Comparison of ENCODE assay signal across 33 cellular contexts in genomic region chr9:114278356-114278755, GRCh38. TPM values are rescaled to one million over a fixed set of nuclear protein-coding genes. Genes with fewer than 3 reads are reported as not detected.
DNase-seq lines count a peak whose midpoint lies in the region; ATAC-seq, FAIRE-seq and TF ChIP-seq lines count a peak whose summit lies in the region.
"Had no signal": no experiment of that assay in that cellular context is flagged by ENCODE, and none has a peak within 500 bp of the region (broad histone marks: within the 10 kb centered on the region; RNA-seq: fewer than 3 reads in every experiment).

No MANE protein-coding gene starts in this region.

- no peaks in the 10 kb centered on the region for H3K4me1 ChIP-seq in breast epithelium
- H3K4me1 ChIP-seq in ascending aorta, result peaks cover 0 to 11% of the 10 kb centered on the region in 2 donors
- peaks cover 15% of the 10 kb centered on the region for H3K4me1 ChIP-seq in HepG2 (ENCODE audit: insufficient read depth, low read length)
- H3K4me1 ChIP-seq in spleen, result no peaks in the 10 kb centered on the region
- H3K4me1 ChIP-seq: sigmoid colon had no signal

- peaks cover 48% of the 10 kb centered on the region for H3K4me1 Mint-ChIP-seq in MCF 10A (ENCODE audit: insufficient read depth, unreplicated experiment)
- H3K4me1 Mint-ChIP-seq: CD4-positive, alpha-beta memory T cell had no signal

- H3K4me3 Mint-ChIP-seq in MCF 10A (ENCODE audit: unreplicated experiment), result peak overlapping the region; percentile 8
- H3K4me3 Mint-ChIP-seq: activated CD4-positive, alpha-beta memory T cell treated with anti-CD3 and anti-CD28 coated beads for 36 hours; CD4-positive, alpha-beta memory T cell; effector memory CD8-positive, alpha-beta T cell; stimulated activated effector memory CD8-positive, alpha-beta T cell treated with anti-CD3 and anti-CD28 coated beads, Interleukin-12 subunit alpha, Interleukin-12 subunit beta, amount 100 ng/mL, for 72 hours had no signal

- WGBS in HepG2 (ENCODE audit: low lambda C conversion rate), result 83% methylated on average over 3 of the region's 3 CpGs
- whole genome bisulfite sequencing in spleen, 5 donors, result 72 to 90% (median 86%) methylated on average over 3 of the region's 3 CpGs

- BruUV-seq in MCF 10A (replicated peaks; lab: Mats Ljungman, UMichigan) (no TSS peak), HepG2 (replicated peaks; lab: Mats Ljungman, UMichigan) (no TSS peak)

- POLR2A ChIA-PET in MCF 10A (lab: Yijun Ruan, JAX) (no interaction called here), HepG2 (lab: Yijun Ruan, JAX) (no interaction called here)

- no peaks in the 10 kb centered on the region for H4K20me1 ChIP-seq in HepG2 (ENCODE audit: insufficient read depth, low read length)

- TF ChIP-seq POLR2A in breast epithelium (IDR thresholded peaks at IDR 0.05), result no peak
- TF ChIP-seq POLR2A in HepG2 (IDR thresholded peaks at IDR 0.05; ENCODE audit: insufficient read depth in 1 of 2, low read depth in 2 of 2, low read length in 2 of 2), result no peak
- no peak for TF ChIP-seq POLR2A in spleen (IDR thresholded peaks at IDR 0.05)

- ATAC-seq in HepG2 (no peak), HG03460 (IDR thresholded peaks at IDR 0.05; ENCODE audit: unreplicated experiment) (no peak)
- no peak for ATAC-seq in activated CD4-positive, CD25-positive, alpha-beta regulatory T cell treated with anti-CD3 and anti-CD28 coated beads, Interleukin-2, amount 50 U/mL, for 24 hours
- ATAC-seq: effector memory CD8-positive, alpha-beta T cell; K562; stimulated activated effector memory CD8-positive, alpha-beta T cell treated with anti-CD3 and anti-CD28 coated beads, Interleukin-12 subunit alpha, Interleukin-12 subunit beta, amount 100 ng/mL, for 72 hours had no signal

- TF ChIP-seq EP300 in HepG2 (IDR thresholded peaks at IDR 0.05; ENCODE audit: low read depth in 2 of 2, low read length in 2 of 2) (no peak), HepG2 (CRISPR knock-in tag; IDR thresholded peaks at IDR 0.05; ENCODE audit: borderline replicate concordance) (no peak)

- H3K36me3 ChIP-seq in breast epithelium (no peaks in the 10 kb centered on the region), ascending aorta (no peaks in the 10 kb centered on the region), HepG2 (replicated peaks in 1 of 2; ENCODE audit: control insufficient read depth in 1 of 2, insufficient read depth in 2 of 2, low read length in 2 of 2) (peaks cover 35 to 79% of the 10 kb centered on the region in 2 experiments), spleen (no peaks in the 10 kb centered on the region)
- H3K36me3 ChIP-seq: left ventricle myocardium inferior, neutrophil had no signal

- no peak overlapping the region for H3K27ac ChIP-seq in breast epithelium
- H3K27ac ChIP-seq in ascending aorta, result peak overlapping the region; percentile 20 to 55
- H3K27ac ChIP-seq in HepG2 (ENCODE audit: extremely low read length, insufficient read depth, low read length), result no peak overlapping the region
- no peak overlapping the region for H3K27ac ChIP-seq in spleen
- H3K27ac ChIP-seq: GM23248, left ventricle myocardium inferior, neutrophil, sigmoid colon had no signal

- no peaks in the 10 kb centered on the region for H3K9me3 Mint-ChIP-seq in MCF 10A (ENCODE audit: unreplicated experiment)
- H3K9me3 Mint-ChIP-seq: activated CD4-positive, alpha-beta memory T cell treated with anti-CD3 and anti-CD28 coated beads for 36 hours had no signal

- H3K27me3 ChIP-seq in breast epithelium (no peaks in the 10 kb centered on the region), ascending aorta (no peaks in the 10 kb centered on the region), HepG2 (ENCODE audit: control insufficient read depth in 1 of 2, insufficient read depth in 2 of 2, low read length in 2 of 2) (no peaks in the 10 kb centered on the region), spleen (replicated peaks in 1 of 7) (peaks cover 0 to 9% (median 0%) of the 10 kb centered on the region in 7 donors)
- H3K27me3 ChIP-seq: sigmoid colon had no signal

- H3K79me2 ChIP-seq in HepG2 (ENCODE audit: insufficient read depth, low read length), result no peaks in the 10 kb centered on the region

- H3K27ac Mint-ChIP-seq in MCF 10A (ENCODE audit: low read depth, unreplicated experiment), result peak overlapping the region; percentile 81
- H3K27ac Mint-ChIP-seq: activated CD4-positive, alpha-beta memory T cell treated with anti-CD3 and anti-CD28 coated beads for 36 hours; effector memory CD8-positive, alpha-beta T cell; naive B cell; stimulated activated effector memory CD8-positive, alpha-beta T cell treated with anti-CD3 and anti-CD28 coated beads, Interleukin-12 subunit alpha, Interleukin-12 subunit beta, amount 100 ng/mL, for 72 hours had no signal

- no peak for DNase-seq in MCF 10A (ENCODE audit: unreplicated experiment)
- DNase-seq in breast epithelium (ENCODE audit: low spot score in 2 of 2), result no peak
- DNase-seq in ascending aorta (ENCODE audit: low spot score in 2 of 2), result peak in 1 of 2 donors; percentile 30
- DNase-seq in HepG2 (ENCODE audit: low spot score), result no peak
- DNase-seq in spleen, result peak; percentile 4
- DNase-seq in occipital lobe (lab: John Stamatoyannopoulos, UW), result no peak
- DNase-seq: activated CD4-positive, alpha-beta memory T cell treated with anti-CD3 and anti-CD28 coated beads for 36 hours; activated CD4-positive, alpha-beta T cell treated with anti-CD3 and anti-CD28 coated beads for 1 hour; activated naive CD4-positive, alpha-beta T cell treated with anti-CD3 and anti-CD28 coated beads, Interleukin-2, amount 50 U/mL, for 16 hours; AML-193; amygdala; cortex of kidney; effector memory CD8-positive, alpha-beta T cell; naive B cell; NCI-H1092; NCI-H1694; NCI-H510A; OCI-M1; Right ventricle myocardium superior; T-helper 2 cell had no signal

- no peak for TF ChIP-seq RAD21 in HepG2 (CRISPR knock-in tag; IDR thresholded peaks at IDR 0.05)

- in situ Hi-C loops in HepG2 (cut with HindIII; ENCODE audit: extremely low pct_ligation_motif_present, low pct_unique_long_range_greater_than_20kb), result no loop called here

- FAIRE-seq in HepG2 (lab: Jason Lieb, UNC), result no peak
- FAIRE-seq: D721Med, K562 had no signal

- H3K4me3 ChIP-seq in breast epithelium, result no peak overlapping the region
- H3K4me3 ChIP-seq in ascending aorta, result no peak overlapping the region
- H3K4me3 ChIP-seq in HepG2 (replicated peaks in 1 of 3; ENCODE audit: insufficient read depth in 1 of 3, low read depth in 2 of 3, low read length in 3 of 3), result no peak overlapping the region
- H3K4me3 ChIP-seq in spleen, result no peak overlapping the region
- H3K4me3 ChIP-seq: GM23248, K562, left ventricle myocardium inferior, psoas muscle, sigmoid colon had no signal

- CTCF ChIA-PET in MCF 10A (lab: Yijun Ruan, JAX) (interaction anchor here (1.2 kb wide), 1 partner anchor 195 kb away, joined by 6 read pairs; no protein-coding TSS in a partner anchor), HepG2 (lab: Yijun Ruan, JAX; ENCODE audit: low intra/inter-chr PET ratio, low total read pairs) (no interaction called here)

- H3K4me2 ChIP-seq in HepG2 (ENCODE audit: low read depth, low read length), result no peak overlapping the region

- H3K36me3 Mint-ChIP-seq in MCF 10A (ENCODE audit: insufficient read depth, unreplicated experiment), result no peaks in the 10 kb centered on the region
- H3K36me3 Mint-ChIP-seq: activated CD4-positive, alpha-beta memory T cell treated with anti-CD3 and anti-CD28 coated beads for 36 hours; CD4-positive, alpha-beta memory T cell; naive B cell; stimulated activated effector memory CD8-positive, alpha-beta T cell treated with anti-CD3 and anti-CD28 coated beads, Interleukin-12 subunit alpha, Interleukin-12 subunit beta, amount 100 ng/mL, for 72 hours had no signal

- H3K27me3 Mint-ChIP-seq in MCF 10A (ENCODE audit: insufficient read depth, unreplicated experiment), result no peaks in the 10 kb centered on the region
- H3K27me3 Mint-ChIP-seq: activated CD4-positive, alpha-beta memory T cell treated with anti-CD3 and anti-CD28 coated beads for 36 hours had no signal

- H3K9me3 ChIP-seq in breast epithelium (no peaks in the 10 kb centered on the region), ascending aorta (no peaks in the 10 kb centered on the region), HepG2 (ENCODE audit: low read length) (no peaks in the 10 kb centered on the region), spleen (no peaks in the 10 kb centered on the region)
- H3K9me3 ChIP-seq: left ventricle myocardium inferior, neutrophil, psoas muscle, sigmoid colon had no signal

- TF ChIP-seq CTCF in MCF 10A (IDR thresholded peaks at IDR 0.05; ENCODE audit: unreplicated experiment) (no peak), breast epithelium (IDR thresholded peaks at IDR 0.05) (no peak), ascending aorta (IDR thresholded peaks at IDR 0.05) (no peak), HepG2 (CRISPR knock-in tag; IDR thresholded peaks at IDR 0.05) (no peak), spleen (IDR thresholded peaks at IDR 0.05 in 8 of 11, conservative IDR thresholded peaks at IDR 0.05 in 3 of 11) (no peak)

- H3K9ac ChIP-seq in HepG2 (ENCODE audit: insufficient read depth, low read depth, low read length), result no peak overlapping the region
- H3K9ac ChIP-seq: GM23248 had no signal

- H2AFZ ChIP-seq in HepG2 (ENCODE audit: low read length), result no peak overlapping the region
- H2AFZ ChIP-seq: GM23248 had no signal

- intact Hi-C loops in MCF 10A (cut with micrococcal nuclease), result no loop called here
- intact Hi-C loops in breast epithelium (cut with DNase I; ENCODE audit: low total_unique reads), result loop anchor here (5.0 kb wide), 1 partner anchor 126 kb away; no protein-coding TSS in a partner anchor
- intact Hi-C loops in ascending aorta (cut with DNase I), result no loop called here
- intact Hi-C loops in HepG2 (cut with micrococcal nuclease; ENCODE audit: unreplicated experiment), result no loop called here
- intact Hi-C loops in spleen (cut with DNase I; ENCODE audit: low total_unique reads), result no loop called here

RNA-seq across cellular contexts. Expression of gene ORM1, which starts 44.5 kb away (rescaled TPM):
- not detected in 2 replicates for total RNA-seq in MCF 10A (2022)
- total RNA-seq in breast epithelium, result 1 to 10 TPM in 1 of 3 donors, not detected in 2; 8.3 TPM
- 53.3 TPM for total RNA-seq in ascending aorta
- 327 and 699 TPM in 2 replicates for total RNA-seq in HepG2 (2016; rRNA removed; fragmentation: Illumina TruSeq; extraction: Trizol)
- 148 and 154 TPM in 2 replicates for total RNA-seq in HepG2 (2016; cell fraction: cytosol; rRNA removed; fragmentation: Illumina TruSeq; extraction: Trizol; ENCODE audit: low read depth)
- total RNA-seq in HepG2 (2016; cell fraction: insoluble cytoplasmic fraction; rRNA removed; fragmentation: Illumina TruSeq; extraction: Trizol), result 343 and 706 TPM in 2 replicates
- 103 and 109 TPM in 2 replicates for total RNA-seq in HepG2 (2016; cell fraction: membrane; rRNA removed; fragmentation: Illumina TruSeq; extraction: Trizol)
- 507 and 557 TPM in 2 replicates for total RNA-seq in HepG2 (2016; cell fraction: nucleus; rRNA removed; fragmentation: Illumina TruSeq; extraction: Trizol)
- 1,180 and 1,355 TPM in 2 replicates for polyA plus RNA-seq in HepG2 (2011; rRNA removed)
- polyA plus RNA-seq in HepG2 (2011; cell fraction: cytosol; rRNA removed), result 1,385 and 1,736 TPM in 2 replicates
- polyA plus RNA-seq in HepG2 (2011; cell fraction: nucleus; rRNA removed), result 375 and 530 TPM in 2 replicates
- polyA plus RNA-seq in HepG2 (2012), result 373 and 660 TPM in 2 replicates
- 188 and 210 TPM in 2 replicates for polyA plus RNA-seq in HepG2 (2016; cell fraction: cytosol; fragmentation: Illumina TruSeq; extraction: Trizol; ENCODE audit: low read depth)
- 388 and 407 TPM in 2 replicates for polyA plus RNA-seq in HepG2 (2016; cell fraction: insoluble cytoplasmic fraction; fragmentation: Illumina TruSeq; extraction: Trizol; ENCODE audit: low read depth)
- 103 and 105 TPM in 2 replicates for polyA plus RNA-seq in HepG2 (2016; cell fraction: membrane; fragmentation: Illumina TruSeq; extraction: Trizol; ENCODE audit: low read depth)
- 956 and 1,026 TPM in 2 replicates for polyA plus RNA-seq in HepG2 (2016; cell fraction: nucleus; fragmentation: Illumina TruSeq; extraction: Trizol; ENCODE audit: insufficient read depth, low read depth)
- polyA minus RNA-seq in HepG2 (2011; rRNA and poly(A)+ RNA removed; ENCODE audit: low replicate concordance), result 0.30 and 495 TPM in 2 replicates
- 195 and 257 TPM in 2 replicates for polyA minus RNA-seq in HepG2 (2011; cell fraction: cytosol; rRNA and poly(A)+ RNA removed)
- 78.8 and 152 TPM in 2 replicates for polyA minus RNA-seq in HepG2 (2011; cell fraction: nucleus; rRNA and poly(A)+ RNA removed)
- total RNA-seq in spleen, result 10 to 100 TPM in 2 of 7 donors, 1 to 10 TPM in 4, under 1 TPM in 1; 0.95 to 13.6 (median 6.2) TPM
- polyA plus RNA-seq in spleen, result 1 to 10 TPM in 2 of 3 donors, under 1 TPM in 1; 0.99 to 2.0 (median 1.7) TPM
- not detected for total RNA-seq in occipital lobe
- total RNA-seq: A172; activated CD4-positive, alpha-beta memory T cell treated with anti-CD3 and anti-CD28 coated beads for 36 hours; CD4-positive, alpha-beta memory T cell; GM23248; HT-29; left ventricle myocardium inferior; sigmoid colon had no signal
- polyA plus RNA-seq: CD4-positive, alpha-beta memory T cell; GM23248; K562 had no signal

RNA-seq across cellular contexts. Expression of gene ORM2, which starts 51.3 kb away (rescaled TPM):
- total RNA-seq in MCF 10A (2022) (not detected in 2 replicates), breast epithelium (1 to 10 TPM in 2 of 3 donors, not detected in 1; 1.6 to 2.9 TPM), ascending aorta (0.64 TPM), HepG2 (2016; rRNA removed; fragmentation: Illumina TruSeq; extraction: Trizol) (283 and 565 TPM in 2 replicates), spleen (under 1 TPM in 2 of 7 donors, not detected in 5; 0.57 to 0.93 TPM), occipital lobe (not detected)
- total RNA-seq in HepG2 (2016; cell fraction: cytosol; rRNA removed; fragmentation: Illumina TruSeq; extraction: Trizol; ENCODE audit: low read depth), result 120 and 126 TPM in 2 replicates
- total RNA-seq in HepG2 (2016; cell fraction: insoluble cytoplasmic fraction; rRNA removed; fragmentation: Illumina TruSeq; extraction: Trizol), result 282 and 590 TPM in 2 replicates
- 75.1 and 75.6 TPM in 2 replicates for total RNA-seq in HepG2 (2016; cell fraction: membrane; rRNA removed; fragmentation: Illumina TruSeq; extraction: Trizol)
- total RNA-seq in HepG2 (2016; cell fraction: nucleus; rRNA removed; fragmentation: Illumina TruSeq; extraction: Trizol), result 420 and 454 TPM in 2 replicates
- polyA plus RNA-seq in HepG2 (2011; rRNA removed) (824 and 855 TPM in 2 replicates), spleen (under 1 TPM in 2 of 3 donors, not detected in 1; 0.13 to 0.18 TPM)
- 632 and 711 TPM in 2 replicates for polyA plus RNA-seq in HepG2 (2011; cell fraction: cytosol; rRNA removed)
- 207 and 253 TPM in 2 replicates for polyA plus RNA-seq in HepG2 (2011; cell fraction: nucleus; rRNA removed)
- polyA plus RNA-seq in HepG2 (2012), result 237 and 362 TPM in 2 replicates
- polyA plus RNA-seq in HepG2 (2016; cell fraction: cytosol; fragmentation: Illumina TruSeq; extraction: Trizol; ENCODE audit: low read depth), result 125 and 138 TPM in 2 replicates
- 293 and 314 TPM in 2 replicates for polyA plus RNA-seq in HepG2 (2016; cell fraction: insoluble cytoplasmic fraction; fragmentation: Illumina TruSeq; extraction: Trizol; ENCODE audit: low read depth)
- polyA plus RNA-seq in HepG2 (2016; cell fraction: membrane; fragmentation: Illumina TruSeq; extraction: Trizol; ENCODE audit: low read depth), result 75.7 and 76.3 TPM in 2 replicates
- polyA plus RNA-seq in HepG2 (2016; cell fraction: nucleus; fragmentation: Illumina TruSeq; extraction: Trizol; ENCODE audit: insufficient read depth, low read depth), result 731 and 821 TPM in 2 replicates
- 257 TPM in 1 of 2 replicates, not detected in the other for polyA minus RNA-seq in HepG2 (2011; rRNA and poly(A)+ RNA removed; ENCODE audit: low replicate concordance)
- 147 and 150 TPM in 2 replicates for polyA minus RNA-seq in HepG2 (2011; cell fraction: cytosol; rRNA and poly(A)+ RNA removed)
- polyA minus RNA-seq in HepG2 (2011; cell fraction: nucleus; rRNA and poly(A)+ RNA removed), result 41.2 and 60.7 TPM in 2 replicates
- total RNA-seq: A172; activated CD4-positive, alpha-beta memory T cell treated with anti-CD3 and anti-CD28 coated beads for 36 hours; CD4-positive, alpha-beta memory T cell; GM23248; HT-29; left ventricle myocardium inferior; psoas muscle; Right ventricle myocardium superior; sigmoid colon had no signal
- polyA plus RNA-seq: CD4-positive, alpha-beta memory T cell; GM23248; K562 had no signal

Comparison
In these comparisons a context has a peak if more than half of its experiments do, and no peak if none do; other contexts are left out.
1. H3K27ac ChIP-seq: peak in ascending aorta (2 of 2); none in breast epithelium (0 of 2), HepG2 (single experiment) and spleen (0 of 8).
2. RNA of gene ORM2, which starts 51.3 kb away (total RNA-seq): 75.1 to 590 TPM in HepG2; 1.6 to 2.9 TPM in breast epithelium, 0.64 TPM in ascending aorta (single experiment), 0.57 to 0.93 TPM in spleen, not detected in MCF 10A and not detected in occipital lobe (single experiment); every median in the first group is over 10 times any median in the second.